In genomic region chr7:91798425-91798824, GRCh38 we compare ENCODE assay signal across 20 cellular contexts.
DNase-seq lines count a peak whose midpoint lies in the region; FAIRE-seq lines count a peak whose summit lies in the region.
"Had no signal": no experiment of that assay in that cellular context is flagged by ENCODE, and none has a peak within 500 bp of the region (broad histone marks: within the 10 kb centered on the region; RNA-seq: fewer than 3 reads in every experiment).

No MANE protein-coding gene starts in this region.

- no peak overlapping the region for H4K91ac ChIP-seq in neuronal stem cell (ENCODE audit: low read depth, low read length, poor library complexity)

- H2BK12ac ChIP-seq in neuronal stem cell (ENCODE audit: low read length), result no peak overlapping the region

- no peak overlapping the region for H2BK5ac ChIP-seq in neuronal stem cell (ENCODE audit: low read length)

- no peaks in the 10 kb centered on the region for H3K79me1 ChIP-seq in neuronal stem cell (ENCODE audit: low read depth, low read length)

- no peak overlapping the region for H2BK120ac ChIP-seq in neuronal stem cell (ENCODE audit: low read depth, low read length)

- H3K4me3 ChIP-seq in neuronal stem cell (ENCODE audit: low read length in 2 of 2), result no peak overlapping the region
- H3K4me3 ChIP-seq: BLaER1 had no signal

- no peak overlapping the region for H2AFZ ChIP-seq in neuronal stem cell (ENCODE audit: low read length)

- no peak overlapping the region for H3K9ac ChIP-seq in neuronal stem cell (ENCODE audit: low read depth, low read length, poor library complexity)
- H3K9ac ChIP-seq: BLaER1 had no signal

- H3K14ac ChIP-seq in neuronal stem cell (ENCODE audit: low read length), result no peak overlapping the region

- no peak overlapping the region for H3K18ac ChIP-seq in neuronal stem cell (ENCODE audit: low read length)

- H3K4ac ChIP-seq in neuronal stem cell (ENCODE audit: low read length), result no peak overlapping the region

- no peak overlapping the region for H2BK15ac ChIP-seq in neuronal stem cell (ENCODE audit: low read length)

- H3K9me3 ChIP-seq in neuronal stem cell (replicated peaks in 1 of 2; ENCODE audit: control insufficient read depth in 2 of 2, insufficient read depth in 1 of 2, low read depth in 1 of 2, low read length in 2 of 2), result peaks cover 0 to 9% of the 10 kb centered on the region in 2 donors
- H3K9me3 ChIP-seq: BE2C, BLaER1 had no signal

- no peak overlapping the region for H3K4me2 ChIP-seq in neuronal stem cell (ENCODE audit: insufficient read depth, low read length, poor library complexity, severe bottlenecking)
- H3K4me2 ChIP-seq: BLaER1 had no signal

- FAIRE-seq in endometrium (lab: Jason Lieb, UNC), result peak; percentile 73
- FAIRE-seq: A204.1, GM12891 had no signal

- no peaks in the 10 kb centered on the region for H3K36me3 ChIP-seq in neuronal stem cell (replicated peaks in 1 of 2; ENCODE audit: control insufficient read depth in 2 of 2, insufficient read depth in 2 of 2, low read length in 2 of 2)
- H3K36me3 ChIP-seq: BE2C, BLaER1 had no signal

- H3K23ac ChIP-seq in neuronal stem cell (ENCODE audit: low read depth, low read length, poor library complexity), result no peak overlapping the region

- H3K27ac ChIP-seq in neuronal stem cell (replicated peaks; ENCODE audit: low read length), result no peak overlapping the region
- H3K27ac ChIP-seq: BLaER1 had no signal

- WGBS in neuronal stem cell (ENCODE audit: extremely low coverage in 2 of 2, insufficient read length in 2 of 2, insufficient replicate concordance in 1 of 2), 2 donors, result no CpG with 5 or more reads among the region's 3 CpGs

- H4K8ac ChIP-seq in neuronal stem cell (ENCODE audit: low read depth, low read length), result no peak overlapping the region

- H2AK5ac ChIP-seq in neuronal stem cell (ENCODE audit: low read depth, low read length), result no peak overlapping the region

- DNase-seq in DMS79 (lab: John Stamatoyannopoulos, UW) (peak; percentile 50), DMS79 treated with DMSO at 0.1 percent for 48 hours (lab: John Stamatoyannopoulos, UW) (peak; percentile 61), neuronal stem cell (ENCODE audit: low spot score) (no peak)
- no peak for DNase-seq in activated effector memory CD4-positive, alpha-beta T cell treated with anti-CD3 and anti-CD28 coated beads, Interleukin-2, amount 50 U/mL, for 16 hours
- DNase-seq: 8988T; ACHN; BE2C; C1 segment of cervical spinal cord; CD4-positive, alpha-beta memory T cell; CD4-positive, CD25-positive, alpha-beta regulatory T cell; CD8-positive, alpha-beta memory T cell; COR-L47; DMS 273 treated with DMSO at 0.1 percent for 48 hours; DND-41; EL; GDM1 had no signal

- no peaks in the 10 kb centered on the region for H3K27me3 ChIP-seq in neuronal stem cell (ENCODE audit: control insufficient read depth in 3 of 3, insufficient read depth in 3 of 3, low read depth in 1 of 3, low read length in 3 of 3)
- H3K27me3 ChIP-seq: BE2C, BLaER1 had no signal

- H3K4me1 ChIP-seq in neuronal stem cell (ENCODE audit: control insufficient read depth in 2 of 2, insufficient read depth in 1 of 2, low read depth in 1 of 2, low read length in 2 of 2), result no peaks in the 10 kb centered on the region
- H3K4me1 ChIP-seq: BE2C, BLaER1 had no signal

Comparison
In these comparisons a context has a peak if more than half of its experiments do, and no peak if none do; other contexts are left out.
1. DNase-seq: peak in DMS79 (single experiment) and DMS79 treated with DMSO at 0.1 percent for 48 hours (single experiment); none in neuronal stem cell (single experiment) and activated effector memory CD4-positive, alpha-beta T cell treated with anti-CD3 and anti-CD28 coated beads, Interleukin-2, amount 50 U/mL, for 16 hours (single experiment).